Comparison of ENCODE assay signal across 10 cellular contexts in genomic region chr12:21940549-21940948, GRCh38. TPM values are rescaled to one million over a fixed set of nuclear protein-coding genes. Genes with fewer than 3 reads are reported as not detected.
A peak's percentile ranks its signal among the peaks of the same experiment; 100 is the strongest.
DNase-seq lines count a peak whose midpoint lies in the region; ATAC-seq, FAIRE-seq and TF ChIP-seq lines count a peak whose summit lies in the region.
"Had no signal": no experiment of that assay in that cellular context is flagged by ENCODE, and none has a peak within 500 bp of the region (broad histone marks: within the 10 kb centered on the region; RNA-seq: fewer than 3 reads in every experiment).

No MANE protein-coding gene starts in this region.

- peaks cover 0 to 10% of the 10 kb centered on the region in 2 experiments; a peak in 2 of 5 replicates for H3K4me1 ChIP-seq in K562 (replicated peaks in 1 of 2; ENCODE audit: control insufficient read depth in 2 of 2, insufficient read depth in 2 of 2, low read length in 2 of 2)
- H3K4me1 ChIP-seq in left lung, result no peaks in the 10 kb centered on the region
- peaks cover 0 to 18% (median 8%) of the 10 kb centered on the region in 4 donors for H3K4me1 ChIP-seq in stomach

- intact Hi-C loops in K562 (cut with micrococcal nuclease), result no loop called here
- intact Hi-C loops in left lung (cut with DNase I), result no loop called here
- intact Hi-C loops in stomach (cut with DNase I; ENCODE audit: low total_unique reads), result no loop called here

- peaks cover 56% of the 10 kb centered on the region for H3K27me3 Mint-ChIP-seq in T-helper 2 cell treated with Interferon-gamma antibody and Interleukin-4, amounts not matched to agents 5 μg/mL and 100 μg/mL, for 36 hours (ENCODE audit: low read depth)

- no peak for TF ChIP-seq RAD21 in K562 (CRISPR knock-in tag; conservative IDR thresholded peaks at IDR 0.05 in 1 of 2, IDR thresholded peaks at IDR 0.05 in 1 of 2)

- TSS peak; percentile 63 for BruUV-seq in K562 (replicated peaks; lab: Mats Ljungman, UMichigan)

- 7% methylated on average over 6 of the region's 6 CpGs for WGBS in K562 (ENCODE audit: insufficient coverage, low coverage, missing lambda C conversion rate)
- 7 to 12% (median 12%) methylated on average over 6 of the region's 6 CpGs for WGBS in stomach, 5 donors

- FAIRE-seq in K562 (lab: Jason Lieb, UNC), result no peak
- FAIRE-seq: A204.1 had no signal

- no peaks in the 10 kb centered on the region for H3K79me2 ChIP-seq in K562 (ENCODE audit: control insufficient read depth, insufficient read depth, low read length)

- H3K27ac ChIP-seq in K562 (ENCODE audit: extremely low read depth, low read depth, low read length) (no peak overlapping the region), left lung (peak overlapping the region; percentile 72 to 90), stomach (peak overlapping the region in 4 of 5 donors; percentile 73 to 88 (median 82))

- DNase-seq in T-helper 2 cell treated with Interferon-gamma antibody and Interleukin-4, amounts not matched to agents 5 μg/mL and 100 μg/mL, for 36 hours (ENCODE audit: low spot score), result no peak
- no peak for DNase-seq in T-helper 2 cell
- no peak for DNase-seq in K562 (ENCODE audit: extremely low read depth in 1 of 4, low spot score in 3 of 4)
- no peak for DNase-seq in left lung
- no peak for DNase-seq in stomach
- DNase-seq in activated CD8-positive, alpha-beta memory T cell treated with anti-CD3 and anti-CD28 coated beads, Interleukin-2, amount 50 U/mL, for 4 hours, result no peak
- DNase-seq in NCI-H146 (lab: John Stamatoyannopoulos, UW), result no peak
- DNase-seq: MV-4-11 had no signal

- H3K27ac Mint-ChIP-seq in T-helper 2 cell treated with Interferon-gamma antibody and Interleukin-4, amounts not matched to agents 5 μg/mL and 100 μg/mL, for 36 hours, result no peak overlapping the region

- H3K4me2 ChIP-seq in K562 (ENCODE audit: insufficient read depth, low read length), result peak overlapping the region; percentile 53; the same call in 1 of the 2 replicates

- H3K36me3 Mint-ChIP-seq in T-helper 2 cell treated with Interferon-gamma antibody and Interleukin-4, amounts not matched to agents 5 μg/mL and 100 μg/mL, for 36 hours (ENCODE audit: low read depth), result no peaks in the 10 kb centered on the region

- H3K36me3 ChIP-seq in K562 (ENCODE audit: control insufficient read depth, insufficient read depth, low read length) (no peaks in the 10 kb centered on the region), left lung (no peaks in the 10 kb centered on the region), stomach (peaks cover 0 to 4% (median 0%) of the 10 kb centered on the region in 4 donors)

- H3K9me3 ChIP-seq in K562 (replicated peaks; ENCODE audit: control insufficient read depth, insufficient read depth, low read depth, low read length) (no peaks in the 10 kb centered on the region; the same call in 1 of the 2 replicates), left lung (no peaks in the 10 kb centered on the region), stomach (peaks cover 0 to 4% (median 0%) of the 10 kb centered on the region in 4 donors)

- no peak for TF ChIP-seq EP300 in K562 (IDR thresholded peaks at IDR 0.05; ENCODE audit: low read length)
- TF ChIP-seq EP300 in stomach (IDR thresholded peaks at IDR 0.05), result no peak

- 0 out of 2 replicates have a peak overlapping the region, but pooled peaks have one; percentile 42 for H2AFZ ChIP-seq in K562 (ENCODE audit: low read depth, low read length)

- no peaks in the 10 kb centered on the region for H4K20me1 ChIP-seq in K562 (replicated peaks; ENCODE audit: control insufficient read depth, insufficient read depth, low read length)

- POLR2A ChIA-PET in K562 (lab: Yijun Ruan, JAX), result interaction anchor here (1.3 kb wide), 1 partner anchor 15 kb away, joined by 3 read pairs; no protein-coding TSS in a partner anchor

- 0 out of 5 replicates have a peak, but pooled peaks cover 0 to 14% of the 10 kb centered on the region in 2 experiments for H3K27me3 ChIP-seq in K562 (ENCODE audit: control insufficient read depth in 2 of 2, insufficient read depth in 2 of 2, low read length in 2 of 2)
- H3K27me3 ChIP-seq in left lung, result peaks cover 0 to 48% of the 10 kb centered on the region in 2 donors
- H3K27me3 ChIP-seq in stomach, result peaks cover 0 to 41% (median 23%) of the 10 kb centered on the region in 3 donors

- no peak for TF ChIP-seq CTCF in K562 (IDR thresholded peaks at IDR 0.05 in 2 of 3, conservative IDR thresholded peaks at IDR 0.05 in 1 of 3; ENCODE audit: insufficient read depth in 2 of 3, low read depth in 1 of 3, low read length in 3 of 3)
- no peak for TF ChIP-seq CTCF in left lung (IDR thresholded peaks at IDR 0.05)
- no peak for TF ChIP-seq CTCF in stomach (IDR thresholded peaks at IDR 0.05)

- no peak for TF ChIP-seq POLR2A in K562 (conservative IDR thresholded peaks at IDR 0.05)
- TF ChIP-seq POLR2A in stomach (IDR thresholded peaks at IDR 0.05), result no peak

- H3K9me1 ChIP-seq in K562 (ENCODE audit: control insufficient read depth, insufficient read depth, low read length), result no peaks in the 10 kb centered on the region

- CTCF ChIA-PET in K562 (lab: Yijun Ruan, JAX; ENCODE audit: low intra/inter-chr PET ratio), result no interaction called here

- no peak overlapping the region for H3K9ac ChIP-seq in K562 (ENCODE audit: insufficient read depth in 1 of 2, low read depth in 2 of 2, low read length in 2 of 2)

- ATAC-seq in K562 (no peak; the same call in none of the 3 replicates), left lung (peak; percentile 53), GM18870 (IDR thresholded peaks at IDR 0.05; ENCODE audit: unreplicated experiment) (no peak)

- H3K4me1 Mint-ChIP-seq in T-helper 2 cell treated with Interferon-gamma antibody and Interleukin-4, amounts not matched to agents 5 μg/mL and 100 μg/mL, for 36 hours (ENCODE audit: low read depth), result peaks cover 8% of the 10 kb centered on the region

- peak overlapping the region; percentile 20; the same call in 1 of the 2 replicates for H3K4me3 ChIP-seq in K562
- peak overlapping the region; percentile 37 to 41 for H3K4me3 ChIP-seq in left lung
- H3K4me3 ChIP-seq in stomach, result peak overlapping the region; percentile 43 to 51 (median 49)

- in situ Hi-C loops in K562 (cut with MboI), result no loop called here

- H3K9me3 Mint-ChIP-seq in T-helper 2 cell treated with Interferon-gamma antibody and Interleukin-4, amounts not matched to agents 5 μg/mL and 100 μg/mL, for 36 hours, result no peaks in the 10 kb centered on the region

- H3K4me3 Mint-ChIP-seq in T-helper 2 cell treated with Interferon-gamma antibody and Interleukin-4, amounts not matched to agents 5 μg/mL and 100 μg/mL, for 36 hours, result peak overlapping the region; percentile 30

TF ChIP-seq in K562, 482 proteins besides CTCF, POLR2A, EP300 and RAD21:
- TF ChIP-seq TFAM (CRISPR knock-in tag; conservative IDR thresholded peaks at IDR 0.05) (no peak), NFE2L1 (tag; IDR thresholded peaks at IDR 0.05; ENCODE audit: borderline replicate concordance, low read depth) (no peak), NBN (IDR thresholded peaks at IDR 0.05; ENCODE audit: low read depth) (no peak), CBX8 (IDR thresholded peaks at IDR 0.05; ENCODE audit: borderline replicate concordance, extremely low read depth, low read depth, low read length, poor library complexity, severe bottlenecking) (peak; percentile 18), SETDB1 (IDR thresholded peaks at IDR 0.05; ENCODE audit: low read length) (no peak), ZNF507 (tag; conservative IDR thresholded peaks at IDR 0.05) (no peak), RFX1 (IDR thresholded peaks at IDR 0.05) (no peak), SP2 (IDR thresholded peaks at IDR 0.05; ENCODE audit: extremely low read depth, low read depth, low read length, poor library complexity, severe bottlenecking) (no peak)
- TF ChIP-seq, protein P1, sequence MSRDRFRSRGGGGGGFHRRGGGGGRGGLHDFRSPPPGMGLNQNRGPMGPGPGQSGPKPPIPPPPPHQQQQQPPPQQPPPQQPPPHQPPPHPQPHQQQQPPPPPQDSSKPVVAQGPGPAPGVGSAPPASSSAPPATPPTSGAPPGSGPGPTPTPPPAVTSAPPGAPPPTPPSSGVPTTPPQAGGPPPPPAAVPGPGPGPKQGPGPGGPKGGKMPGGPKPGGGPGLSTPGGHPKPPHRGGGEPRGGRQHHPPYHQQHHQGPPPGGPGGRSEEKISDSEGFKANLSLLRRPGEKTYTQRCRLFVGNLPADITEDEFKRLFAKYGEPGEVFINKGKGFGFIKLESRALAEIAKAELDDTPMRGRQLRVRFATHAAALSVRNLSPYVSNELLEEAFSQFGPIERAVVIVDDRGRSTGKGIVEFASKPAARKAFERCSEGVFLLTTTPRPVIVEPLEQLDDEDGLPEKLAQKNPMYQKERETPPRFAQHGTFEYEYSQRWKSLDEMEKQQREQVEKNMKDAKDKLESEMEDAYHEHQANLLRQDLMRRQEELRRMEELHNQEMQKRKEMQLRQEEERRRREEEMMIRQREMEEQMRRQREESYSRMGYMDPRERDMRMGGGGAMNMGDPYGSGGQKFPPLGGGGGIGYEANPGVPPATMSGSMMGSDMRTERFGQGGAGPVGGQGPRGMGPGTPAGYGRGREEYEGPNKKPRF (IDR thresholded peaks at IDR 0.05; ENCODE audit: low read depth, low read length), result no peak
TF ChIP-seq in K562: peak in this region for 1.

RNA-seq across cellular contexts. Expression of gene ABCC9, which starts 0.7 kb away (rescaled TPM):
- total RNA-seq in K562 (2011; cell fraction: chromatin; rRNA removed; ENCODE audit: low replicate concordance), result 2.3 and 3.5 TPM in 2 replicates
- total RNA-seq in K562 (2011; cell fraction: nucleolus; rRNA removed), result 1.1 and 1.3 TPM in 2 replicates
- total RNA-seq in K562 (2011; cell fraction: nucleoplasm; rRNA removed), result 1.9 and 2.9 TPM in 2 replicates
- total RNA-seq in K562 (2014; rRNA removed), result 0.05 and 0.16 TPM in 2 replicates
- total RNA-seq in K562 (2014; rRNA removed; fragmentation: Illumina TruSeq; extraction: Trizol), result 0.32 and 0.40 TPM in 2 replicates
- total RNA-seq in K562 (2015; rRNA removed; fragmentation: Illumina TruSeq; extraction: Trizol), result 0.15 and 0.18 TPM in 2 replicates
- 0.11 and 0.40 TPM in 2 replicates for total RNA-seq in K562 (2021)
- polyA plus RNA-seq in K562 (2011; rRNA removed), result 0.07 and 0.22 TPM in 2 replicates
- polyA plus RNA-seq in K562 (2011; cell fraction: cytosol; rRNA removed), result 0.06 and 0.07 TPM in 2 replicates
- polyA plus RNA-seq in K562 (2011; cell fraction: nucleus; rRNA removed), result 0.22 and 0.23 TPM in 2 replicates
- polyA plus RNA-seq in K562 (2012), result 0.25 and 0.28 TPM in 2 replicates
- 0.10 and 0.25 TPM in 2 replicates for polyA plus RNA-seq in K562 (2014; fragmentation: Illumina TruSeq; extraction: Trizol)
- under 1 TPM; 0.10 to 0.13 TPM for polyA plus RNA-seq in K562 (2014; fragmentation: Nextera tagmentation; extraction: Ambion mirVana)
- 0.24 and 0.49 TPM in 2 replicates for polyA plus RNA-seq in K562 (2014; rRNA removed)
- polyA minus RNA-seq in K562 (2011; rRNA and poly(A)+ RNA removed), result 0.78 and 0.91 TPM in 2 replicates
- 0.19 TPM in 1 of 2 replicates, not detected in the other for polyA minus RNA-seq in K562 (2011; cell fraction: cytosol; rRNA and poly(A)+ RNA removed)
- 0.13 and 0.33 TPM in 2 replicates for polyA minus RNA-seq in K562 (2011; cell fraction: nucleus; rRNA and poly(A)+ RNA removed)
- 10 to 100 TPM; 14.1 to 30.5 TPM for total RNA-seq in left lung
- 10 to 100 TPM in 4 of 5 donors, 1 to 10 TPM in 1; 1.2 to 60.1 (median 39.3) TPM for total RNA-seq in stomach
- 1 to 10 TPM; 1.4 to 4.3 (median 3.4) TPM for polyA plus RNA-seq in stomach
